Comparison of ENCODE assay signal across 22 cellular contexts in the genomic region with DNA sequence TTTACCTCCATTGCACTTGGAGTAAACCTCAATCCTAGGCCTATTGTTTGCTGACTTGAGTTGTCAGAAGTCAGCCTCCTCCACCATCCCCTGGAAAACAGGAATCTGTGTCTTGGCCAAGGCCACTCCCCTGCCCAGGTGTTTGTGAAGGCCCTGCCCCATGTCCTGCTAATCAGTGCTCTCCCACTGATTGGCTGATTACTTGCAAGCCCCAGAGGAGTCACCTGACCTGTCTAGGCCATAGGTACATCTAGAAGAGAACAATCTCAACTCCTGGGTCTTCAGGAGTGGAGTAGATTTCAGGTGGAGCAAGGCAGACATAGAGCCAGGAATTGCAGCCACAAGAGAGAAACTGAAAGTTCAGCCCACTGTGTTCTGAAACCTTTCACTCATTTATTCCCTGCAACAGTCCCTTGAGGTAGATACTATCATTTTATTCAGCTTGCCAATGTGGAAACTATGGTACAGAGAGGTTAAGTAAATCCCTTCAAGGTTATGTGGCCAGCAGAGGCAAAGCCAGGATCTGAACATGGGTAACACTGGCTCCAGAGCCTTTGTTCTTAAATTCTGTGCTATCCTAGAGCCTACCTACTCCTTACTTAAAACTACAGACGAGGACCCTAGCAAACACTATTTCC. TPM values are rescaled to one million over a fixed set of nuclear protein-coding genes. Genes with fewer than 3 reads are reported as not detected.
DNase-seq lines count a peak whose midpoint lies in the region; ATAC-seq, FAIRE-seq and TF ChIP-seq lines count a peak whose summit lies in the region.
"Had no signal": no experiment of that assay in that cellular context is flagged by ENCODE, and none has a peak within 500 bp of the region (broad histone marks: within the 10 kb centered on the region; RNA-seq: fewer than 3 reads in every experiment).

No MANE protein-coding gene starts in this region.

- H3K14ac ChIP-seq in mesenchymal stem cell (ENCODE audit: low read length in 2 of 2), result no peak overlapping the region

- intact Hi-C loops in PC-9 (cut with micrococcal nuclease; ENCODE audit: unreplicated experiment), result no loop called here

- no peak for ATAC-seq in GM19023 (IDR thresholded peaks at IDR 0.05; ENCODE audit: unreplicated experiment)
- ATAC-seq in GM18870 (IDR thresholded peaks at IDR 0.05; ENCODE audit: unreplicated experiment), result no peak

- WGBS in mesenchymal stem cell, result 100% methylated on average over 1 of the region's 1 CpG

- peaks cover 53% of the 10 kb centered on the region for H3K79me2 ChIP-seq in PC-9 (ENCODE audit: low read depth)

- H3K27ac ChIP-seq in PC-9 (peak overlapping the region; percentile 36; the same call in 1 of the 2 replicates), caudate nucleus (ENCODE audit: low read depth, low read length) (peak overlapping the region; percentile 59), mesenchymal stem cell (ENCODE audit: low read length, poor library complexity, severe bottlenecking) (no peak overlapping the region), temporal lobe (ENCODE audit: low read depth, low read length) (peak overlapping the region; percentile 97)
- H3K27ac ChIP-seq: KMS-11, upper lobe of left lung had no signal

- H2BK5ac ChIP-seq in mesenchymal stem cell (ENCODE audit: low read depth, low read length, poor library complexity, severe bottlenecking), result no peak overlapping the region

- POLR2A ChIA-PET in PC-9 (lab: Charles Lee; ENCODE audit: unreplicated experiment), result no interaction called here

- no peak overlapping the region for H3K4ac ChIP-seq in mesenchymal stem cell (ENCODE audit: low read depth in 1 of 2, low read length in 2 of 2)

- peaks cover 9% of the 10 kb centered on the region; the same call in 1 of the 2 replicates for H3F3A ChIP-seq in PC-9 (ENCODE audit: insufficient read depth, low read depth)

- H3K9me3 ChIP-seq in PC-9 (ENCODE audit: insufficient read depth, low read depth) (no peaks in the 10 kb centered on the region), mesenchymal stem cell (ENCODE audit: control insufficient read depth, low read length) (no peaks in the 10 kb centered on the region)
- H3K9me3 ChIP-seq: HAP-1, upper lobe of left lung had no signal

- H3K4me2 ChIP-seq in PC-9, result peak overlapping the region; percentile 30
- no peak overlapping the region for H3K4me2 ChIP-seq in mesenchymal stem cell (ENCODE audit: low read length, poor library complexity, severe bottlenecking)
- H3K4me2 ChIP-seq: KMS-11 had no signal

- H2BK12ac ChIP-seq in mesenchymal stem cell (ENCODE audit: low read length in 2 of 2), result no peak overlapping the region

- BruUV-seq in PC-9 (replicated peaks; lab: Mats Ljungman, UMichigan), result no TSS peak

- no peak overlapping the region for H2AFZ ChIP-seq in PC-9
- no peak overlapping the region for H2AFZ ChIP-seq in mesenchymal stem cell (ENCODE audit: low read depth, low read length)

- no peaks in the 10 kb centered on the region for H3K27me3 ChIP-seq in PC-9 (ENCODE audit: insufficient read depth, low read depth)
- no peaks in the 10 kb centered on the region for H3K27me3 ChIP-seq in mesenchymal stem cell (ENCODE audit: control insufficient read depth in 1 of 2, insufficient read depth in 1 of 2, low read length in 2 of 2)
- H3K27me3 ChIP-seq: upper lobe of left lung had no signal

- CTCF ChIA-PET in PC-9 (lab: Charles Lee), result interaction anchor here (0.5 kb wide), 1 partner anchor 42 kb away, joined by 4 read pairs; no protein-coding TSS in a partner anchor

- no peak overlapping the region for H3K23ac ChIP-seq in mesenchymal stem cell (ENCODE audit: low read length in 2 of 2)

- H3K4me3 ChIP-seq in PC-9, result no peak overlapping the region
- H3K4me3 ChIP-seq in mesenchymal stem cell (ENCODE audit: insufficient read depth in 1 of 2, low read depth in 1 of 2, low read length in 2 of 2), result no peak overlapping the region
- H3K4me3 ChIP-seq: HAP-1, upper lobe of left lung had no signal

- no peak overlapping the region for H2BK15ac ChIP-seq in mesenchymal stem cell (ENCODE audit: low read depth, poor library complexity, severe bottlenecking)

- no peak overlapping the region for H4K91ac ChIP-seq in mesenchymal stem cell (ENCODE audit: low read length)

- peaks cover 3% of the 10 kb centered on the region; the same call in 1 of the 2 replicates for H3K36me3 ChIP-seq in PC-9 (ENCODE audit: low read depth)
- peaks cover 18 to 69% of the 10 kb centered on the region in 2 experiments for H3K36me3 ChIP-seq in mesenchymal stem cell (ENCODE audit: control insufficient read depth in 1 of 2, insufficient read depth in 2 of 2, low read depth in 1 of 2, low read length in 2 of 2)
- H3K36me3 ChIP-seq: HAP-1, upper lobe of left lung had no signal

- H3K18ac ChIP-seq in mesenchymal stem cell (ENCODE audit: low read depth in 1 of 2, low read length in 2 of 2), result no peak overlapping the region

- H2AK5ac ChIP-seq in mesenchymal stem cell (ENCODE audit: low read length, severe bottlenecking), result no peak overlapping the region

- H3K4me1 ChIP-seq in PC-9 (replicated peaks; ENCODE audit: insufficient read depth), result peaks cover 25% of the 10 kb centered on the region
- peaks cover 45% of the 10 kb centered on the region for H3K4me1 ChIP-seq in mesenchymal stem cell (ENCODE audit: control insufficient read depth, insufficient read depth, low read depth, low read length)
- H3K4me1 ChIP-seq: HAP-1 had no signal

- H3K9me2 ChIP-seq in PC-9 (ENCODE audit: insufficient read depth), result no peaks in the 10 kb centered on the region

- H3K79me1 ChIP-seq in mesenchymal stem cell (replicated peaks; ENCODE audit: low read length, poor library complexity, severe bottlenecking), result peaks cover 29% of the 10 kb centered on the region

- no peak overlapping the region for H4K8ac ChIP-seq in mesenchymal stem cell (ENCODE audit: low read length)

- H3K9ac ChIP-seq in mesenchymal stem cell (ENCODE audit: low read length), result peak overlapping the region; percentile 7
- H3K9ac ChIP-seq: KMS-11 had no signal

- H4K20me1 ChIP-seq in PC-9 (ENCODE audit: insufficient read depth), result peaks cover 43% of the 10 kb centered on the region; the same call in 1 of the 2 replicates

- FAIRE-seq in D721Med (lab: Jason Lieb, UNC), result no peak
- FAIRE-seq: islet of Langerhans had no signal

- DNase-seq in PC-9 (peak in 1 of 2 experiments; percentile 78), caudate nucleus (lab: John Stamatoyannopoulos, UW) (no peak), mesenchymal stem cell (no peak), D721Med (ENCODE audit: insufficient read length, low spot score) (no peak)
- DNase-seq: activated CD4-positive, alpha-beta T cell treated with anti-CD3 and anti-CD28 coated beads, Interleukin-2, amount 50 U/mL, for 48 hours; activated naive CD8-positive, alpha-beta T cell treated with anti-CD3 and anti-CD28 coated beads, Interleukin-2, amount 10 ng/mL, durations not matched to agents 7 days and 5 days; activated T-cell treated with anti-CD3 and anti-CD28 coated beads, Interleukin-2, amount 50 U/mL, for 48 hours; AML-193; Calu3; effector CD8-positive, alpha-beta T cell; NCI-H1092; NCI-H2081; NCI-H510A treated with DMSO at 0.1 percent for 48 hours; SIG-M5; upper lobe of left lung had no signal

- TF ChIP-seq CTCF in PC-9 (conservative IDR thresholded peaks at IDR 0.05) (no peak), D721Med (IDR thresholded peaks at IDR 0.05; ENCODE audit: insufficient read depth, missing control alignments) (no peak)

- H2BK120ac ChIP-seq in mesenchymal stem cell (ENCODE audit: low read depth, low read length), result no peak overlapping the region

RNA-seq across cellular contexts. Expression of gene OAF, which starts 10.4 kb away (rescaled TPM):
- total RNA-seq in PC-9 (2021) (45.6 and 66.1 TPM in 2 replicates), temporal lobe (1.2 TPM)
- polyA plus RNA-seq in mesenchymal stem cell (2013, experiment 1 of 2), result 50.9 TPM
- 50.4 TPM for polyA plus RNA-seq in mesenchymal stem cell (2013, experiment 2 of 2)

RNA-seq across cellular contexts. Expression of gene POU2F3, which starts 18.7 kb away (rescaled TPM):
- total RNA-seq in PC-9 (2021) (2.3 and 2.9 TPM in 2 replicates), temporal lobe (not detected)
- polyA plus RNA-seq in mesenchymal stem cell (2013, experiment 1 of 2), result 0.04 TPM
- 0.04 TPM for polyA plus RNA-seq in mesenchymal stem cell (2013, experiment 2 of 2)
- total RNA-seq: activated naive CD8-positive, alpha-beta T cell treated with anti-CD3 and anti-CD28 coated beads, Interleukin-2, amount 10 ng/mL, durations not matched to agents 7 days and 5 days had no signal
- polyA plus RNA-seq: neural cell had no signal

Comparison
In these comparisons a context has a peak if more than half of its experiments do, and no peak if none do; other contexts are left out.
1. RNA of gene OAF, which starts 10.4 kb away (total RNA-seq): 45.6 to 66.1 TPM in PC-9; 1.2 TPM in temporal lobe (single experiment); every median in the first group is over 10 times any median in the second.